Comparison of ENCODE assay signal across 8 cellular contexts in genomic region chr11:67401495-67402191, GRCh38. TPM values are rescaled to one million over a fixed set of nuclear protein-coding genes. Genes with fewer than 3 reads are reported as not detected.
DNase-seq lines count a peak whose midpoint lies in the region; ATAC-seq and TF ChIP-seq lines count a peak whose summit lies in the region.

Gene PPP1CA, minus strand, starts transcription at chr11:67401858. Its CDS starts 76 bp downstream, at chr11:67401782.

- peaks cover 74% of the 10 kb centered on the region for H3K36me3 Mint-ChIP-seq in activated T-cell treated with anti-CD3 and anti-CD28 coated beads, Interleukin-2, amount 50 U/mL, for 24 hours (ENCODE audit: low read depth)

- CTCF ChIA-PET in Panc1 (lab: Charles Lee) = interaction anchor here (0.6 to 1.6 kb wide), 10 partner anchors 10 to 104 kb away, joined by 3 to 9 read pairs (median 6); partner anchors contain the start of gene PITPNM1

- in situ Hi-C loops in KBM-7 (cut with MboI; ENCODE audit: low pct_unique_long_range_greater_than_20kb, low sequenced_read_pairs) = no loop called here
- in situ Hi-C loops in Panc1 (cut with HindIII; ENCODE audit: low pct_unique_long_range_greater_than_20kb, low sequenced_read_pairs) = no loop called here

- H3K36me3 ChIP-seq in Panc1 (ENCODE audit: control insufficient read depth, insufficient read depth, low read length) = peaks cover 7% of the 10 kb centered on the region
- H3K36me3 ChIP-seq in esophagus (ENCODE audit: control insufficient read depth in 2 of 2, insufficient read depth in 2 of 2, low read length in 1 of 2) = peaks cover 15 to 29% of the 10 kb centered on the region in 2 donors
- peaks cover 22% of the 10 kb centered on the region for H3K36me3 ChIP-seq in muscle layer of colon (ENCODE audit: insufficient read depth, low read length)

- POLR2A ChIA-PET in Panc1 (lab: Charles Lee) = interaction anchor here (0.5 to 1.7 kb wide), 13 partner anchors 10 to 1000 kb away, joined by 3 to 8 read pairs (median 4); no protein-coding TSS in a partner anchor

- peak; percentile 98 for TF ChIP-seq CTCF in Panc1 (IDR thresholded peaks at IDR 0.05)

- peak within 1 kb of the TSS; percentile 79 for H3K9ac ChIP-seq in muscle layer of colon (ENCODE audit: low read length)

- peak within 1 kb of the TSS; percentile 98 for H3K27ac ChIP-seq in Panc1 (ENCODE audit: low read length)
- H3K27ac ChIP-seq in esophagus (ENCODE audit: low read depth in 2 of 2, low read length in 1 of 2) = peak within 1 kb of the TSS; percentile 94 to 96
- H3K27ac ChIP-seq in muscle layer of colon (ENCODE audit: low read depth, low read length) = peak within 1 kb of the TSS; percentile 97

- H3K4me1 Mint-ChIP-seq in activated T-cell treated with anti-CD3 and anti-CD28 coated beads, Interleukin-2, amount 50 U/mL, for 24 hours (ENCODE audit: low read depth) = peaks cover 72% of the 10 kb centered on the region

- peak; percentile 67 for DNase-seq in DMS153 (lab: John Stamatoyannopoulos, UW)
- peak; percentile 83 for DNase-seq in KBM-7
- DNase-seq in Panc1 (ENCODE audit: low read depth, low spot score) = peak; percentile 8
- DNase-seq in activated T-cell treated with anti-CD3 and anti-CD28 coated beads, Interleukin-2, amount 50 U/mL, for 24 hours = peak; percentile 96
- DNase-seq in stimulated activated CD8-positive, alpha-beta memory T cell treated with anti-CD3 and anti-CD28 coated beads, Interleukin-7, amount 100 ng/mL, for 1 hour (ENCODE audit: low read depth in 2 of 2) = peak; percentile 89

- 0 to 1% methylated on average over 56 to 73 of the region's 73 CpGs for WGBS in esophagus, 2 donors

- no peaks in the 10 kb centered on the region for H3K9me3 Mint-ChIP-seq in activated T-cell treated with anti-CD3 and anti-CD28 coated beads, Interleukin-2, amount 50 U/mL, for 24 hours

- H3K4me3 ChIP-seq in Panc1 (ENCODE audit: low read depth in 2 of 2, low read length in 2 of 2) = peak within 1 kb of the TSS; percentile 84 to 96
- H3K4me3 ChIP-seq in esophagus (ENCODE audit: low read depth in 1 of 2, low read length in 2 of 2) = peak within 1 kb of the TSS; percentile 78 to 93
- peak within 1 kb of the TSS; percentile 66 to 81 for H3K4me3 ChIP-seq in muscle layer of colon (ENCODE audit: low read depth in 1 of 2, low read length in 2 of 2)

- no TSS peak for BruUV-seq in Panc1 (replicated peaks; lab: Mats Ljungman, UMichigan)

- H3K4me1 ChIP-seq in Panc1 (ENCODE audit: control insufficient read depth, insufficient read depth, low read length) (peaks cover 36% of the 10 kb centered on the region), esophagus (ENCODE audit: control insufficient read depth in 2 of 2, insufficient read depth in 2 of 2, low read length in 1 of 2) (peaks cover 0 to 13% of the 10 kb centered on the region in 2 donors), muscle layer of colon (ENCODE audit: insufficient read depth, low read length) (peaks cover 23% of the 10 kb centered on the region)

- H3K9me3 ChIP-seq in Panc1 (ENCODE audit: control insufficient read depth, insufficient read depth, low read depth, low read length) (no peaks in the 10 kb centered on the region), esophagus (ENCODE audit: control insufficient read depth in 2 of 2, insufficient read depth in 1 of 2, low read depth in 1 of 2, low read length in 1 of 2) (no peaks in the 10 kb centered on the region), muscle layer of colon (ENCODE audit: low read length) (no peaks in the 10 kb centered on the region)

- no peaks in the 10 kb centered on the region for H3K27me3 Mint-ChIP-seq in activated T-cell treated with anti-CD3 and anti-CD28 coated beads, Interleukin-2, amount 50 U/mL, for 24 hours

- H3K4me3 Mint-ChIP-seq in activated T-cell treated with anti-CD3 and anti-CD28 coated beads, Interleukin-2, amount 50 U/mL, for 24 hours = peak within 1 kb of the TSS; percentile 89

- H3K27me3 ChIP-seq in Panc1 (ENCODE audit: control insufficient read depth, insufficient read depth, low read length) (no peaks in the 10 kb centered on the region), esophagus (ENCODE audit: control insufficient read depth in 1 of 2, insufficient read depth in 2 of 2, low read length in 2 of 2) (no peaks in the 10 kb centered on the region), muscle layer of colon (ENCODE audit: control insufficient read depth in 1 of 2, insufficient read depth in 2 of 2, low read length in 2 of 2) (peaks cover 0 to 28% of the 10 kb centered on the region in 2 donors)

- intact Hi-C loops in Panc1 (cut with micrococcal nuclease; ENCODE audit: unreplicated experiment) = no loop called here

- peak within 1 kb of the TSS; percentile 94 for H3K27ac Mint-ChIP-seq in activated T-cell treated with anti-CD3 and anti-CD28 coated beads, Interleukin-2, amount 50 U/mL, for 24 hours

- peak; percentile 48 for ATAC-seq in GM21529 (IDR thresholded peaks at IDR 0.05; ENCODE audit: unreplicated experiment)
- peak; percentile 92 for ATAC-seq in Panc1

RNA-seq across cellular contexts. Expression of gene PPP1CA, which starts in this region (rescaled TPM):
- total RNA-seq in Panc1 (2021; ENCODE audit: unreplicated experiment) = 361 TPM
- polyA plus RNA-seq in Panc1 (2012; ENCODE audit: insufficient read length) = 412 TPM
- 100 to 1,000 TPM; 105 to 149 TPM for polyA plus RNA-seq in esophagus

Comparison
In these comparisons a context has a peak if more than half of its experiments do, and no peak if none do; other contexts are left out.
1. Peak in every context shown above with its lines: DNase-seq, ATAC-seq, H3K4me3 ChIP-seq and H3K27ac ChIP-seq.
2. DNase-seq: peak in every context shown above with its lines; median percentile 96 in activated T-cell treated with anti-CD3 and anti-CD28 coated beads, Interleukin-2, amount 50 U/mL, for 24 hours; 89 in stimulated activated CD8-positive, alpha-beta memory T cell treated with anti-CD3 and anti-CD28 coated beads, Interleukin-7, amount 100 ng/mL, for 1 hour; 83 in KBM-7; 67 in DMS153; 8 in Panc1.